Comparison of ENCODE assay signal across 8 cellular contexts in genomic region chr1:88683848-88684481, GRCh38.
DNase-seq lines count a peak whose midpoint lies in the region; ATAC-seq lines count a peak whose summit lies in the region.

Gene PKN2 (plus strand): TSS chr1:88684273. CDS start chr1:88684581, 308 bp downstream.

- H3K4me3 ChIP-seq in BLaER1, result peak within 1 kb of the TSS; percentile 91

- DNase-seq in GM19240 (ENCODE audit: insufficient read length, low spot score), result peak; percentile 57
- DNase-seq in NCI-H524 treated with DMSO at 0.1 percent for 48 hours (lab: John Stamatoyannopoulos, UW), result peak; percentile 75
- peak; percentile 97 for DNase-seq in activated CD4-positive, alpha-beta T cell treated with anti-CD3 and anti-CD28 coated beads for 4 hours
- DNase-seq in kidney glomerular epithelial cell (lab: John Stamatoyannopoulos, UW), result peak; percentile 95
- DNase-seq in stimulated activated CD4-positive, alpha-beta T cell treated with anti-CD3 and anti-CD28 coated beads, Interleukin-1b, Interleukin-23, amount 100 ng/mL, for 1 hour (ENCODE audit: low read depth in 2 of 2), result peak; percentile 90 to 91

- H3K9me3 ChIP-seq in BLaER1, result no peaks in the 10 kb centered on the region

- H3K4me1 ChIP-seq in BLaER1, result peaks cover 28% of the 10 kb centered on the region

- peaks cover 41% of the 10 kb centered on the region for H4K20me1 ChIP-seq in BLaER1

- peak; percentile 88 for ATAC-seq in HG03460 (IDR thresholded peaks at IDR 0.05; ENCODE audit: unreplicated experiment)

- H3K36me3 ChIP-seq in BLaER1, result peaks cover 7% of the 10 kb centered on the region; the same call in 1 of the 2 replicates

- no peaks in the 10 kb centered on the region for H3K27me3 ChIP-seq in BLaER1

- H3K27ac ChIP-seq in BLaER1 (peak within 1 kb of the TSS; percentile 91), cingulate gyrus (ENCODE audit: low read depth, low read length) (peak within 1 kb of the TSS; percentile 62)

- peak within 1 kb of the TSS; percentile 93 for H3K9ac ChIP-seq in BLaER1

- H3K4me2 ChIP-seq in BLaER1, result peak within 1 kb of the TSS; percentile 82

Comparison
In these comparisons a context has a peak if more than half of its experiments do, and no peak if none do; other contexts are left out.
1. Peak in every context shown above with its lines: DNase-seq, ATAC-seq, H3K4me3 ChIP-seq and H3K27ac ChIP-seq.